In the genomic region with DNA sequence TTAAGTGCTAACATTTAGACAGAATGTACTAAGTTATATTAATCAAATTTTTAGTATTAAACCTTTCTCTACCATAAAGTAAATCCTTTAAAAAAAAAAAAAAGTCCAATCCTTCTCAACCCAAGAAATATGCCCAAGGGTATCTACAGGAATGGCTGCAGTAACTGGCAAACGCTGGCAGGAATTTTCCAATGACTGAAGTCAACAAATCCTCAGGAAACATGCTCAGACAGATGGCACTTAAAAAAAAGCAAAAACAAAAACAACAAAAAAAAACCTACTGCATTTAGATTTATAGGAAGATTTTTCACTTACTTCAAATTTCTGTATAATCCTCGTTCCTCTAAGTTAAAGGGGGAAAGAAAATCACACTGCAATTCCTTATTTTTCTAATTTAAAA, we compare ENCODE assay signal across 12 cellular contexts. TPM values are rescaled to one million over a fixed set of nuclear protein-coding genes. Genes with fewer than 3 reads are reported as not detected.
DNase-seq lines count a peak whose midpoint lies in the region; ATAC-seq, FAIRE-seq and TF ChIP-seq lines count a peak whose summit lies in the region.
"Had no signal": no experiment of that assay in that cellular context is flagged by ENCODE, and none has a peak within 500 bp of the region (broad histone marks: within the 10 kb centered on the region; RNA-seq: fewer than 3 reads in every experiment).

No MANE protein-coding gene starts in this region.

- H3K9ac ChIP-seq in endodermal cell (ENCODE audit: extremely low read depth, low read length, poor library complexity, severe bottlenecking): no peak overlapping the region

- no peak for TF ChIP-seq CTCF in left ventricle myocardium inferior (IDR thresholded peaks at IDR 0.05; ENCODE audit: borderline replicate concordance)
- no peak for TF ChIP-seq CTCF in endodermal cell (conservative IDR thresholded peaks at IDR 0.05)

- intact Hi-C loops in left ventricle myocardium inferior (cut with micrococcal nuclease) (no loop called here), left ventricle myocardium superior (cut with micrococcal nuclease) (no loop called here), aorta (cut with DNase I) (loop anchor here in 1 of 2 donors (5.0 kb wide), 2 partner anchors 37 to 103 kb away; no protein-coding TSS in a partner anchor)

- 64 to 67% methylated on average over 1 to 2 of the region's 2 CpGs for WGBS in endodermal cell (ENCODE audit: insufficient coverage in 1 of 2, insufficient read length in 1 of 2), 2 experiments
- 7 to 13% methylated on average over 2 of the region's 2 CpGs for WGBS in aorta, 2 donors

- peaks cover 50% of the 10 kb centered on the region for H3K4me1 ChIP-seq in left ventricle myocardium inferior
- peaks cover 12% of the 10 kb centered on the region for H3K4me1 ChIP-seq in endodermal cell (ENCODE audit: control insufficient read depth, insufficient read depth, low read length)
- H3K4me1 ChIP-seq in aorta (ENCODE audit: control insufficient read depth in 1 of 2, insufficient read depth in 2 of 2, low read length in 2 of 2): peaks cover 4 to 9% of the 10 kb centered on the region in 2 donors

- H3K27ac ChIP-seq in left ventricle myocardium inferior (replicated peaks): peak overlapping the region; percentile 89
- no peak overlapping the region for H3K27ac ChIP-seq in endodermal cell (ENCODE audit: low read depth, low read length)
- H3K27ac ChIP-seq in aorta (ENCODE audit: low read depth in 1 of 2, low read length in 2 of 2): peak overlapping the region in 1 of 2 donors; percentile 87
- H3K27ac ChIP-seq: WERI-Rb-1 had no signal

- peaks cover 12% of the 10 kb centered on the region for H3K36me3 Mint-ChIP-seq in endodermal cell (ENCODE audit: low read depth)
- H3K36me3 Mint-ChIP-seq in natural killer cell treated with Interleukin-12 subunit alpha and Interleukin-12 subunit beta and Interleukin-15 and Interleukin-18, amount 100 ng/mL, for 72 hours: no peaks in the 10 kb centered on the region

- no peak for DNase-seq in left ventricle myocardium inferior
- DNase-seq in left ventricle myocardium superior: no peak
- DNase-seq in endodermal cell: no peak
- no peak for DNase-seq in natural killer cell treated with Interleukin-12 subunit alpha and Interleukin-12 subunit beta and Interleukin-15 and Interleukin-18, amount 100 ng/mL, for 72 hours (ENCODE audit: low spot score)
- DNase-seq in aorta: no peak
- DNase-seq in urothelium cell line (ENCODE audit: low spot score): no peak
- no peak for DNase-seq in NCI-H2081 treated with DMSO at 0.1 percent for 48 hours (lab: John Stamatoyannopoulos, UW)
- DNase-seq: activated effector memory CD4-positive, alpha-beta T cell treated with anti-CD3 and anti-CD28 coated beads, Interleukin-2, amount 50 U/mL, for 16 hours; erythroblast; midbrain; WERI-Rb-1 had no signal

- no peak for ATAC-seq in left ventricle myocardium superior
- ATAC-seq in natural killer cell treated with Interleukin-12 subunit alpha and Interleukin-12 subunit beta and Interleukin-15 and Interleukin-18, amount 100 ng/mL, for 72 hours: no peak
- ATAC-seq in aorta (ENCODE audit: low FRiP score): no peak
- no peak for ATAC-seq in GM19035 (IDR thresholded peaks at IDR 0.05; ENCODE audit: unreplicated experiment)

- H3K4me3 ChIP-seq in left ventricle myocardium inferior: peak overlapping the region; percentile 64
- H3K4me3 ChIP-seq in endodermal cell (ENCODE audit: low read length): peak overlapping the region; percentile 78
- peak overlapping the region; percentile 76 to 95 for H3K4me3 ChIP-seq in aorta (ENCODE audit: low read length in 2 of 2)

- H3K4me1 Mint-ChIP-seq in endodermal cell: peaks cover 34% of the 10 kb centered on the region
- peaks cover 48 to 51% of the 10 kb centered on the region in 2 donors for H3K4me1 Mint-ChIP-seq in natural killer cell treated with Interleukin-12 subunit alpha and Interleukin-12 subunit beta and Interleukin-15 and Interleukin-18, amount 100 ng/mL, for 72 hours (ENCODE audit: low read depth in 2 of 2)

- H3K36me3 ChIP-seq in left ventricle myocardium inferior (no peaks in the 10 kb centered on the region), endodermal cell (ENCODE audit: control insufficient read depth, insufficient read depth, low read length) (peaks cover 6% of the 10 kb centered on the region), aorta (ENCODE audit: control insufficient read depth in 1 of 2, insufficient read depth in 2 of 2, low read length in 1 of 2) (no peaks in the 10 kb centered on the region)
- H3K36me3 ChIP-seq: WERI-Rb-1 had no signal

- H3K9me3 Mint-ChIP-seq in endodermal cell: peaks cover 4% of the 10 kb centered on the region
- H3K9me3 Mint-ChIP-seq in natural killer cell treated with Interleukin-12 subunit alpha and Interleukin-12 subunit beta and Interleukin-15 and Interleukin-18, amount 100 ng/mL, for 72 hours: no peaks in the 10 kb centered on the region

- no peak for FAIRE-seq in urothelium cell line (lab: Jason Lieb, UNC)

- H3K27me3 Mint-ChIP-seq in endodermal cell (ENCODE audit: insufficient read depth): no peaks in the 10 kb centered on the region
- H3K27me3 Mint-ChIP-seq in natural killer cell treated with Interleukin-12 subunit alpha and Interleukin-12 subunit beta and Interleukin-15 and Interleukin-18, amount 100 ng/mL, for 72 hours: peaks cover 0 to 3% of the 10 kb centered on the region in 2 donors

- H3K4me3 Mint-ChIP-seq in endodermal cell: peak overlapping the region; percentile 56
- H3K4me3 Mint-ChIP-seq in natural killer cell treated with Interleukin-12 subunit alpha and Interleukin-12 subunit beta and Interleukin-15 and Interleukin-18, amount 100 ng/mL, for 72 hours: peak overlapping the region; percentile 82

- H3K27ac Mint-ChIP-seq in endodermal cell: peak overlapping the region; percentile 93
- H3K27ac Mint-ChIP-seq in natural killer cell treated with Interleukin-12 subunit alpha and Interleukin-12 subunit beta and Interleukin-15 and Interleukin-18, amount 100 ng/mL, for 72 hours: peak overlapping the region; percentile 68 to 82

- H3K9me3 ChIP-seq in left ventricle myocardium inferior (replicated peaks): no peaks in the 10 kb centered on the region
- peaks cover 7% of the 10 kb centered on the region for H3K9me3 ChIP-seq in endodermal cell (ENCODE audit: control insufficient read depth, low read length)
- no peaks in the 10 kb centered on the region for H3K9me3 ChIP-seq in aorta (ENCODE audit: control insufficient read depth, low read length)

- H3K27me3 ChIP-seq in left ventricle myocardium inferior (ENCODE audit: low read depth): no peaks in the 10 kb centered on the region
- H3K27me3 ChIP-seq in endodermal cell (ENCODE audit: control insufficient read depth, insufficient read depth, low read length, poor library complexity, severe bottlenecking): no peaks in the 10 kb centered on the region
- no peaks in the 10 kb centered on the region for H3K27me3 ChIP-seq in aorta (ENCODE audit: control insufficient read depth in 1 of 2, insufficient read depth in 2 of 2, low read length in 1 of 2)

RNA-seq across cellular contexts. Expression of gene SVIL, which starts 0.7 kb away (rescaled TPM):
- total RNA-seq in left ventricle myocardium inferior: 403 TPM
- total RNA-seq in left ventricle myocardium superior: 302 TPM
- 10 to 100 TPM; 25.2 to 32.9 TPM for total RNA-seq in endodermal cell
- 21.7 TPM for polyA plus RNA-seq in endodermal cell (2013, experiment 1 of 2)
- 17.3 TPM for polyA plus RNA-seq in endodermal cell (2013, experiment 2 of 2)
- 10 to 100 TPM in 1 of 2 donors, 1 to 10 TPM in 1; 6.8 to 18.8 TPM for total RNA-seq in natural killer cell treated with Interleukin-12 subunit alpha and Interleukin-12 subunit beta and Interleukin-15 and Interleukin-18, amount 100 ng/mL, for 72 hours
- total RNA-seq in aorta: 100 to 1,000 TPM; 319 to 374 TPM
- 100 to 1,000 TPM in 1 of 2 donors, 10 to 100 TPM in 1; 68.4 to 104 TPM for polyA plus RNA-seq in aorta
